Comparison of ENCODE assay signal across 9 cellular contexts in genomic region chr20:46545077-46545826, GRCh38. TPM values are rescaled to one million over a fixed set of nuclear protein-coding genes. Genes with fewer than 3 reads are reported as not detected.
DNase-seq lines count a peak whose midpoint lies in the region; ATAC-seq and TF ChIP-seq lines count a peak whose summit lies in the region.
"Had no signal": no experiment of that assay in that cellular context is flagged by ENCODE, and none has a peak within 500 bp of the region (broad histone marks: within the 10 kb centered on the region; RNA-seq: fewer than 3 reads in every experiment).

No MANE protein-coding gene starts in this region.

- no peaks in the 10 kb centered on the region for H3K36me3 ChIP-seq in upper lobe of left lung

- no peaks in the 10 kb centered on the region for H3K9me3 Mint-ChIP-seq in mesothelial cell of epicardium

- H3K4me3 ChIP-seq in fibroblast of mammary gland (ENCODE audit: control insufficient read depth, low read depth, low read length) (no peak overlapping the region), upper lobe of left lung (no peak overlapping the region)

- no peaks in the 10 kb centered on the region for H3K9me3 ChIP-seq in upper lobe of left lung

- 43 to 75% methylated on average over 7 to 11 of the region's 14 CpGs for WGBS in upper lobe of left lung, 2 donors

- no peaks in the 10 kb centered on the region for H3K36me3 Mint-ChIP-seq in mesothelial cell of epicardium

- TF ChIP-seq CTCF in fibroblast of mammary gland (conservative IDR thresholded peaks at IDR 0.05; ENCODE audit: control insufficient read depth, insufficient read depth, low read depth, low read length) (no peak), upper lobe of left lung (IDR thresholded peaks at IDR 0.05) (no peak), mesothelial cell of epicardium (IDR thresholded peaks at IDR 0.05; ENCODE audit: unreplicated experiment) (no peak)

- TF ChIP-seq EP300 in upper lobe of left lung (IDR thresholded peaks at IDR 0.05): no peak

- H3K4me1 Mint-ChIP-seq in mesothelial cell of epicardium: no peaks in the 10 kb centered on the region

- POLR2A ChIA-PET in HEK293T (lab: Yijun Ruan, JAX): no interaction called here

- peak; percentile 12 to 35 for ATAC-seq in upper lobe of left lung (ENCODE audit: low FRiP score in 2 of 2)
- ATAC-seq in HG02588 (IDR thresholded peaks at IDR 0.05; ENCODE audit: unreplicated experiment): no peak

- TF ChIP-seq POLR2A in upper lobe of left lung (IDR thresholded peaks at IDR 0.05): no peak

- no peaks in the 10 kb centered on the region for H3K27me3 ChIP-seq in upper lobe of left lung

- peaks cover 0 to 12% (median 5%) of the 10 kb centered on the region in 4 donors for H3K4me1 ChIP-seq in upper lobe of left lung

- H3K27ac ChIP-seq in upper lobe of left lung: no peak overlapping the region

- peak; percentile 45 to 52 for DNase-seq in stimulated activated CD4-positive, alpha-beta T cell treated with anti-CD3 and anti-CD28 coated beads, Interleukin-15, amount 100 ng/mL, for 48 hours (ENCODE audit: low read depth in 2 of 2)
- DNase-seq in stimulated activated CD4-positive, alpha-beta T cell treated with anti-CD3 and anti-CD28 coated beads, Interleukin-4, amount 100 ng/mL, for 4 hours: no peak
- DNase-seq in RPMI8226 (peak; percentile 95), fibroblast of mammary gland (ENCODE audit: low read depth) (peak; percentile 68), upper lobe of left lung (peak in 1 of 2 donors; percentile 61), mesothelial cell of epicardium (ENCODE audit: low spot score in 2 of 2, unreplicated experiment in 2 of 2) (no peak), HEK293T (ENCODE audit: extremely low spot score) (no peak)
- DNase-seq: DMS53 had no signal

- no peak overlapping the region for H3K27ac Mint-ChIP-seq in mesothelial cell of epicardium

- no peak overlapping the region for H3K4me3 Mint-ChIP-seq in mesothelial cell of epicardium

- CTCF ChIA-PET in HEK293T (lab: Yijun Ruan, JAX): interaction anchor here (0.8 kb wide), 1 partner anchor 17 kb away, joined by 3 read pairs; no protein-coding TSS in a partner anchor

- peaks cover 10% of the 10 kb centered on the region for H3K27me3 Mint-ChIP-seq in mesothelial cell of epicardium (ENCODE audit: low read depth)

TF ChIP-seq in HEK293T, 16 proteins besides CTCF, POLR2A, EP300 and RAD21:
- TF ChIP-seq NFRKB (IDR thresholded peaks at IDR 0.05) (no peak), CTBP1 (IDR thresholded peaks at IDR 0.05; ENCODE audit: borderline replicate concordance) (no peak), BHLHE40 (IDR thresholded peaks at IDR 0.05; ENCODE audit: borderline replicate concordance) (no peak), LEF1 (IDR thresholded peaks at IDR 0.05; ENCODE audit: borderline replicate concordance) (no peak), FOXA1 (IDR thresholded peaks at IDR 0.05) (no peak), SP1 (IDR thresholded peaks at IDR 0.05) (no peak), TARDBP (IDR thresholded peaks at IDR 0.05) (no peak), SUZ12 (IDR thresholded peaks at IDR 0.05) (no peak), HDGF (IDR thresholded peaks at IDR 0.05; ENCODE audit: borderline replicate concordance) (no peak), FOXK2 (IDR thresholded peaks at IDR 0.05) (no peak), FOXM1 (IDR thresholded peaks at IDR 0.05; ENCODE audit: borderline replicate concordance) (no peak), ARNT (IDR thresholded peaks at IDR 0.05) (no peak), PKNOX1 (IDR thresholded peaks at IDR 0.05) (no peak), ELF4 (IDR thresholded peaks at IDR 0.05) (no peak), ZNF384 (IDR thresholded peaks at IDR 0.05) (no peak)
TF ChIP-seq in HEK293T: peak in this region for 0.

RNA-seq across cellular contexts. Expression of gene OCSTAMP, which starts 5.2 kb away (rescaled TPM):
- not detected for total RNA-seq in upper lobe of left lung
- not detected in 3 replicates for total RNA-seq in mesothelial cell of epicardium

RNA-seq across cellular contexts. Expression of gene ZNF334, which starts 31.9 kb away (rescaled TPM):
- total RNA-seq in upper lobe of left lung (10 to 100 TPM in 2 of 6 donors, 1 to 10 TPM in 4; 1.9 to 27.2 (median 5.2) TPM), mesothelial cell of epicardium (31.8 to 34.5 TPM (median 32.5 TPM) in 3 replicates)

Comparison
In these comparisons a context has a peak if more than half of its experiments do, and no peak if none do; other contexts are left out.
1. DNase-seq: peak in stimulated activated CD4-positive, alpha-beta T cell treated with anti-CD3 and anti-CD28 coated beads, Interleukin-15, amount 100 ng/mL, for 48 hours (2 of 2), RPMI8226 (single experiment) and fibroblast of mammary gland (single experiment); none in stimulated activated CD4-positive, alpha-beta T cell treated with anti-CD3 and anti-CD28 coated beads, Interleukin-4, amount 100 ng/mL, for 4 hours (0 of 2), mesothelial cell of epicardium (0 of 2) and HEK293T (single experiment).